2 cellular contexts compared by ENCODE assay signal in the genomic region with DNA sequence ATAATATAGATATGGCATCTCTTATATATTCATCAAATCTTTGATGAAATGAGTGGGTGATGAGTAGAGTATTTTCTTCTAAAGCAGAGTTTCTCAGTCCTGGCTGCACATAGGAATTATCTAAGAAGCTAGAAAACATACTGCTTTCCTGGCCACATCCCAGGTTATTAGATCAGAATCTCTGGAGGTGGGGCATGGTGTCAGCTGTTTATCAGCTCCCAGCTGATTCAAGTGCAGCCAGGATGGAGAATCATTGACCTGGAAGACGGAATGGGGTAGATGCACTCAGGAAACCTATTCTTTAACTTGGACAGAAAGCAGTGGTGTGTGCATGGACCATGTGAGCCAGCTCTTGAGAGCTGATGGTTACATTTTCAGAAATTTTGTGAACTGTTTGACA.
TF ChIP-seq lines count a peak whose summit lies in the region.

No MANE protein-coding gene starts in this region.

TF ChIP-seq in endothelial cell of umbilical vein, 7 proteins besides CTCF, POLR2A, EP300 and RAD21:
- TF ChIP-seq MYC (IDR thresholded peaks at IDR 0.05; ENCODE audit: low read depth, low read length) (no peak), MAX (IDR thresholded peaks at IDR 0.05; ENCODE audit: insufficient read depth, insufficient read length) (no peak), GATA2 (IDR thresholded peaks at IDR 0.05; ENCODE audit: insufficient read depth, insufficient read length, low read depth, low read length) (peak; percentile 11), FOS (IDR thresholded peaks at IDR 0.05; ENCODE audit: borderline replicate concordance, insufficient read depth, low read length) (no peak), POLR2AphosphoS5 (IDR thresholded peaks at IDR 0.05; ENCODE audit: insufficient read depth, low read depth, low read length) (no peak), JUN (IDR thresholded peaks at IDR 0.05; ENCODE audit: borderline replicate concordance, insufficient read depth, insufficient read length, low read depth) (no peak), EZH2 (IDR thresholded peaks at IDR 0.05; ENCODE audit: borderline replicate concordance, low read depth, low read length, severe bottlenecking) (no peak)

TF ChIP-seq in HEK293T, 16 proteins besides CTCF, POLR2A, EP300 and RAD21:
- TF ChIP-seq BHLHE40 (IDR thresholded peaks at IDR 0.05; ENCODE audit: borderline replicate concordance) (no peak), ZNF384 (IDR thresholded peaks at IDR 0.05) (no peak), LEF1 (IDR thresholded peaks at IDR 0.05; ENCODE audit: borderline replicate concordance) (no peak), NFRKB (IDR thresholded peaks at IDR 0.05) (no peak), SP1 (IDR thresholded peaks at IDR 0.05) (no peak), SUZ12 (IDR thresholded peaks at IDR 0.05) (no peak), ARNT (IDR thresholded peaks at IDR 0.05) (no peak)
